In genomic region chr2:218448934-218449333, GRCh38 we compare ENCODE assay signal across 16 cellular contexts. TPM values are rescaled to one million over a fixed set of nuclear protein-coding genes. Genes with fewer than 3 reads are reported as not detected.
A peak's percentile ranks its signal among the peaks of the same experiment; 100 is the strongest.
DNase-seq lines count a peak whose midpoint lies in the region; ATAC-seq and TF ChIP-seq lines count a peak whose summit lies in the region.
"Had no signal": no experiment of that assay in that cellular context is flagged by ENCODE, and none has a peak within 500 bp of the region (broad histone marks: within the 10 kb centered on the region; RNA-seq: fewer than 3 reads in every experiment).

No MANE protein-coding gene starts in this region.

- H2AFZ ChIP-seq in smooth muscle cell (ENCODE audit: low read depth) = no peak overlapping the region

- no peaks in the 10 kb centered on the region for H3K9me3 Mint-ChIP-seq in activated T-helper 1 cell treated with anti-CD3 and anti-CD28 coated beads, Interleukin-12 subunit alpha, Interleukin-12 subunit beta, Interleukin-2, Interleukin-4 antibody, amounts not matched to agents 30 ng/mL and 10 ng/mL and 1 ng/mL, durations not matched to agents 14 hours and 24 hours and 36 hours
- H3K9me3 Mint-ChIP-seq in CD14-positive monocyte = no peaks in the 10 kb centered on the region

- DNase-seq in Caki2 (ENCODE audit: low read depth) (peak; percentile 41), HT1080 (ENCODE audit: low read depth) (peak; percentile 67), CD14-positive monocyte (ENCODE audit: low spot score) (no peak), smooth muscle cell (lab: John Stamatoyannopoulos, UW; ENCODE audit: unreplicated experiment) (no peak), anterior cingulate cortex (lab: John Stamatoyannopoulos, UW) (no peak)
- no peak for DNase-seq in activated T-helper 1 cell treated with anti-CD3 and anti-CD28 coated beads, Interleukin-12 subunit alpha, Interleukin-12 subunit beta, Interleukin-2, Interleukin-4 antibody, amounts not matched to agents 30 ng/mL and 10 ng/mL and 1 ng/mL, durations not matched to agents 14 hours and 24 hours and 36 hours (ENCODE audit: low spot score)
- DNase-seq: activated CD4-positive, alpha-beta T cell treated with anti-CD3 and anti-CD28 coated beads for 1 hour; glutamatergic neuron; midbrain; NCI-H2171 treated with DMSO at 0.1 percent for 48 hours; SIG-M5; uterus had no signal

- H3K27ac Mint-ChIP-seq in activated T-helper 1 cell treated with anti-CD3 and anti-CD28 coated beads, Interleukin-12 subunit alpha, Interleukin-12 subunit beta, Interleukin-2, Interleukin-4 antibody, amounts not matched to agents 30 ng/mL and 10 ng/mL and 1 ng/mL, durations not matched to agents 14 hours and 24 hours and 36 hours = peak overlapping the region; percentile 6
- peak overlapping the region in 2 of 7 donors; percentile 3 to 58 for H3K27ac Mint-ChIP-seq in CD14-positive monocyte

- H3K4me3 ChIP-seq in liver (ENCODE audit: low read depth in 1 of 3, low read length in 3 of 3) (no peak overlapping the region), smooth muscle cell (no peak overlapping the region)
- H3K4me3 ChIP-seq: right atrium auricular region, uterus had no signal

- peaks cover 10 to 24% (median 12%) of the 10 kb centered on the region in 4 donors for H3K4me1 ChIP-seq in liver (ENCODE audit: control insufficient read depth in 4 of 4, insufficient read depth in 4 of 4, low read length in 3 of 4)
- no peaks in the 10 kb centered on the region for H3K4me1 ChIP-seq in smooth muscle cell (ENCODE audit: low read depth)
- H3K4me1 ChIP-seq: right atrium auricular region, uterus had no signal

- H3K27ac ChIP-seq in liver (ENCODE audit: low read depth in 1 of 2, low read length in 2 of 2) (peak overlapping the region in 1 of 2 donors; percentile 28), smooth muscle cell (ENCODE audit: low read depth) (no peak overlapping the region)
- H3K27ac ChIP-seq: right atrium auricular region, uterus had no signal

- no peaks in the 10 kb centered on the region for H3K9me3 ChIP-seq in liver (ENCODE audit: control insufficient read depth in 4 of 4, low read length in 3 of 4)
- no peaks in the 10 kb centered on the region for H3K9me3 ChIP-seq in smooth muscle cell (replicated peaks; ENCODE audit: low read depth)
- H3K9me3 ChIP-seq: right atrium auricular region, uterus had no signal

- H3K36me3 Mint-ChIP-seq in activated T-helper 1 cell treated with anti-CD3 and anti-CD28 coated beads, Interleukin-12 subunit alpha, Interleukin-12 subunit beta, Interleukin-2, Interleukin-4 antibody, amounts not matched to agents 30 ng/mL and 10 ng/mL and 1 ng/mL, durations not matched to agents 14 hours and 24 hours and 36 hours (ENCODE audit: low read depth) = peaks cover 26% of the 10 kb centered on the region
- peaks cover 39 to 43% of the 10 kb centered on the region in 2 donors for H3K36me3 Mint-ChIP-seq in CD14-positive monocyte

- intact Hi-C loops in activated T-helper 1 cell treated with anti-CD3 and anti-CD28 coated beads, Interleukin-12 subunit alpha, Interleukin-12 subunit beta, Interleukin-2, Interleukin-4 antibody, amounts not matched to agents 30 ng/mL and 10 ng/mL and 1 ng/mL, durations not matched to agents 14 hours and 24 hours and 36 hours (cut with micrococcal nuclease) = no loop called here
- intact Hi-C loops in CD14-positive monocyte (cut with micrococcal nuclease) = no loop called here

- ATAC-seq in HG03457 (IDR thresholded peaks at IDR 0.05; ENCODE audit: unreplicated experiment) = no peak

- H3F3A ChIP-seq in smooth muscle cell (ENCODE audit: low read depth) = no peaks in the 10 kb centered on the region

- H3K4me2 ChIP-seq in smooth muscle cell = no peak overlapping the region

- no peak overlapping the region for H3K4me3 Mint-ChIP-seq in activated T-helper 1 cell treated with anti-CD3 and anti-CD28 coated beads, Interleukin-12 subunit alpha, Interleukin-12 subunit beta, Interleukin-2, Interleukin-4 antibody, amounts not matched to agents 30 ng/mL and 10 ng/mL and 1 ng/mL, durations not matched to agents 14 hours and 24 hours and 36 hours
- no peak overlapping the region for H3K4me3 Mint-ChIP-seq in CD14-positive monocyte

- TF ChIP-seq CTCF in liver (IDR thresholded peaks at IDR 0.05; ENCODE audit: low read depth, low read length, missing input control) (no peak), CD14-positive monocyte (IDR thresholded peaks at IDR 0.05) (no peak), smooth muscle cell (IDR thresholded peaks at IDR 0.05; ENCODE audit: borderline replicate concordance, insufficient read depth, poor library complexity, severe bottlenecking) (no peak)

- peaks cover 13% of the 10 kb centered on the region for H3K4me1 Mint-ChIP-seq in activated T-helper 1 cell treated with anti-CD3 and anti-CD28 coated beads, Interleukin-12 subunit alpha, Interleukin-12 subunit beta, Interleukin-2, Interleukin-4 antibody, amounts not matched to agents 30 ng/mL and 10 ng/mL and 1 ng/mL, durations not matched to agents 14 hours and 24 hours and 36 hours (ENCODE audit: low read depth)
- H3K4me1 Mint-ChIP-seq in CD14-positive monocyte = no peaks in the 10 kb centered on the region

- H3K36me3 ChIP-seq in liver (ENCODE audit: control insufficient read depth in 4 of 4, insufficient read depth in 3 of 4, low read depth in 1 of 4, low read length in 3 of 4) (peaks cover 7 to 35% (median 19%) of the 10 kb centered on the region in 4 donors), smooth muscle cell (ENCODE audit: low read depth) (no peaks in the 10 kb centered on the region)
- H3K36me3 ChIP-seq: uterus had no signal

- TF ChIP-seq RAD21 in liver (IDR thresholded peaks at IDR 0.05) = no peak

- H4K20me1 ChIP-seq in smooth muscle cell (ENCODE audit: low read depth) = no peaks in the 10 kb centered on the region

- in situ Hi-C loops in Caki2 (cut with HindIII; ENCODE audit: low pct_unique_long_range_greater_than_20kb, low sequenced_read_pairs) = no loop called here

- H3K27me3 ChIP-seq in liver (ENCODE audit: control insufficient read depth in 4 of 4, insufficient read depth in 4 of 4, low read length in 3 of 4) (no peaks in the 10 kb centered on the region), smooth muscle cell (ENCODE audit: low read depth) (no peaks in the 10 kb centered on the region)
- H3K27me3 ChIP-seq: right atrium auricular region, uterus had no signal

- H3K79me2 ChIP-seq in smooth muscle cell (ENCODE audit: low read depth) = no peaks in the 10 kb centered on the region

- H3K9ac ChIP-seq in liver (ENCODE audit: low read depth in 1 of 2, low read length in 2 of 2) (no peak overlapping the region), smooth muscle cell (ENCODE audit: low read depth) (no peak overlapping the region)

- 56% methylated on average over 3 of the region's 3 CpGs for WGBS in liver
- WGBS in smooth muscle cell (ENCODE audit: low lambda C conversion rate) = 62% methylated on average over 3 of the region's 3 CpGs

- H3K27me3 Mint-ChIP-seq in activated T-helper 1 cell treated with anti-CD3 and anti-CD28 coated beads, Interleukin-12 subunit alpha, Interleukin-12 subunit beta, Interleukin-2, Interleukin-4 antibody, amounts not matched to agents 30 ng/mL and 10 ng/mL and 1 ng/mL, durations not matched to agents 14 hours and 24 hours and 36 hours (ENCODE audit: insufficient read depth) = no peaks in the 10 kb centered on the region
- H3K27me3 Mint-ChIP-seq in CD14-positive monocyte (ENCODE audit: low read depth in 3 of 3) = peaks cover 0 to 2% (median 0%) of the 10 kb centered on the region in 3 donors

TF ChIP-seq in liver, 16 proteins besides CTCF, POLR2A, EP300 and RAD21 (continues in another document):
- no peak for TF ChIP-seq TAF1 (conservative IDR thresholded peaks at IDR 0.05)

RNA-seq across cellular contexts. Expression of gene VIL1, which starts 30.0 kb away (rescaled TPM):
- not detected in 2 replicates for total RNA-seq in Caki2 (2014; rRNA removed; shearing (Covaris generic); ENCODE audit: low replicate concordance)
- total RNA-seq in HT1080 (2014; rRNA removed; shearing (Covaris generic)) = 0.05 TPM in 1 of 2 replicates, not detected in the other
- not detected in 2 replicates for polyA plus RNA-seq in HT1080 (2015; cell fraction: cytosol; rRNA removed)
- polyA plus RNA-seq in HT1080 (2015; cell fraction: nucleus; rRNA removed) = 0.08 TPM in 1 of 2 replicates, not detected in the other
- not detected in 2 replicates for total RNA-seq in activated T-helper 1 cell treated with anti-CD3 and anti-CD28 coated beads, Interleukin-12 subunit alpha, Interleukin-12 subunit beta, Interleukin-2, Interleukin-4 antibody, amounts not matched to agents 30 ng/mL and 10 ng/mL and 1 ng/mL, durations not matched to agents 14 hours and 24 hours and 36 hours
- total RNA-seq in liver = 10 to 100 TPM; 42.3 to 72.0 TPM
- polyA plus RNA-seq in liver = 10 to 100 TPM; 16.4 to 21.0 TPM
- not detected for polyA plus RNA-seq in CD14-positive monocyte
- not detected in 2 replicates for total RNA-seq in smooth muscle cell
- polyA plus RNA-seq in smooth muscle cell = 0.14 and 0.15 TPM in 2 replicates
- total RNA-seq: chondrocyte, right atrium auricular region had no signal

RNA-seq across cellular contexts. Expression of gene CTDSP1, which starts 49.3 kb away (rescaled TPM):
- total RNA-seq in Caki2 (2014; rRNA removed; shearing (Covaris generic); ENCODE audit: low replicate concordance) = 53.8 and 73.6 TPM in 2 replicates
- total RNA-seq in HT1080 (2014; rRNA removed; shearing (Covaris generic)) = 47.3 and 61.2 TPM in 2 replicates
- 57.3 and 63.9 TPM in 2 replicates for polyA plus RNA-seq in HT1080 (2015; cell fraction: cytosol; rRNA removed)
- polyA plus RNA-seq in HT1080 (2015; cell fraction: nucleus; rRNA removed) = 32.3 and 37.1 TPM in 2 replicates
- 105 and 106 TPM in 2 replicates for total RNA-seq in activated T-helper 1 cell treated with anti-CD3 and anti-CD28 coated beads, Interleukin-12 subunit alpha, Interleukin-12 subunit beta, Interleukin-2, Interleukin-4 antibody, amounts not matched to agents 30 ng/mL and 10 ng/mL and 1 ng/mL, durations not matched to agents 14 hours and 24 hours and 36 hours
- 10 to 100 TPM; 46.6 to 66.5 TPM for total RNA-seq in liver
- polyA plus RNA-seq in liver = 10 to 100 TPM; 38.3 to 76.5 TPM
- 10 to 100 TPM; 46.4 to 49.9 TPM for polyA plus RNA-seq in CD14-positive monocyte
- total RNA-seq in smooth muscle cell = 62.5 and 70.9 TPM in 2 replicates
- polyA plus RNA-seq in smooth muscle cell = 18.7 and 20.3 TPM in 2 replicates

Comparison
In these comparisons a context has a peak if more than half of its experiments do, and no peak if none do; other contexts are left out.
1. DNase-seq: peak in Caki2 (single experiment) and HT1080 (single experiment); none in activated T-helper 1 cell treated with anti-CD3 and anti-CD28 coated beads, Interleukin-12 subunit alpha, Interleukin-12 subunit beta, Interleukin-2, Interleukin-4 antibody, amounts not matched to agents 30 ng/mL and 10 ng/mL and 1 ng/mL, durations not matched to agents 14 hours and 24 hours and 36 hours (single experiment), CD14-positive monocyte (single experiment), smooth muscle cell (single experiment) and anterior cingulate cortex (0 of 58).
2. RNA of gene VIL1, which starts 30.0 kb away (total RNA-seq): 42.3 to 72.0 TPM in liver; 0.05 TPM in HT1080, not detected in activated T-helper 1 cell treated with anti-CD3 and anti-CD28 coated beads, Interleukin-12 subunit alpha, Interleukin-12 subunit beta, Interleukin-2, Interleukin-4 antibody, amounts not matched to agents 30 ng/mL and 10 ng/mL and 1 ng/mL, durations not matched to agents 14 hours and 24 hours and 36 hours, not detected in Caki2 and not detected in smooth muscle cell; every median in the first group is over 10 times any median in the second.